Comparison of ENCODE assay signal across 8 cellular contexts in genomic region chr10:62803993-62804383, GRCh38. TPM values are rescaled to one million over a fixed set of nuclear protein-coding genes. Genes with fewer than 3 reads are reported as not detected.
A peak's percentile ranks its signal among the peaks of the same experiment; 100 is the strongest.
DNase-seq lines count a peak whose midpoint lies in the region; ATAC-seq and TF ChIP-seq lines count a peak whose summit lies in the region.

No MANE protein-coding gene starts in this region.

- H3K27ac ChIP-seq in angular gyrus (ENCODE audit: low read depth, low read length), result peak overlapping the region; percentile 97
- H3K27ac ChIP-seq in liver (ENCODE audit: low read depth in 1 of 2, low read length in 2 of 2), result peak overlapping the region; percentile 90 to 97
- peak overlapping the region; percentile 93 to 96 (median 94) for H3K27ac ChIP-seq in upper lobe of left lung

- no peaks in the 10 kb centered on the region for H3K9me3 ChIP-seq in BE2C
- no peaks in the 10 kb centered on the region for H3K9me3 ChIP-seq in liver (ENCODE audit: control insufficient read depth in 4 of 4, low read length in 3 of 4)
- H3K9me3 ChIP-seq in upper lobe of left lung, result no peaks in the 10 kb centered on the region

- no peak for TF ChIP-seq POLR2A in upper lobe of left lung (IDR thresholded peaks at IDR 0.05)

- ATAC-seq in HG02840 (IDR thresholded peaks at IDR 0.05; ENCODE audit: low FRiP score, unreplicated experiment) (peak; percentile 12), upper lobe of left lung (ENCODE audit: low FRiP score in 2 of 2) (no peak), omental fat pad (ENCODE audit: low FRiP score) (no peak)

- 33% methylated on average over 10 of the region's 10 CpGs for WGBS in liver
- WGBS in upper lobe of left lung, 2 donors, result 35 to 44% methylated on average over 5 to 10 of the region's 10 CpGs

- H3K27me3 ChIP-seq in BE2C, result peaks cover 14% of the 10 kb centered on the region
- H3K27me3 ChIP-seq in liver (ENCODE audit: control insufficient read depth in 4 of 4, insufficient read depth in 4 of 4, low read length in 3 of 4), result no peaks in the 10 kb centered on the region
- H3K27me3 ChIP-seq in upper lobe of left lung, result no peaks in the 10 kb centered on the region

- TF ChIP-seq CTCF in BE2C (IDR thresholded peaks at IDR 0.05; ENCODE audit: low read depth, low read length) (no peak), liver (IDR thresholded peaks at IDR 0.05; ENCODE audit: low read depth, low read length, missing input control) (no peak), upper lobe of left lung (IDR thresholded peaks at IDR 0.05) (no peak), omental fat pad (IDR thresholded peaks at IDR 0.05) (no peak)

- TF ChIP-seq RAD21 in liver (IDR thresholded peaks at IDR 0.05), result no peak

- H3K4me3 ChIP-seq in BE2C (ENCODE audit: low read depth, low read length), result peak overlapping the region; percentile 79
- H3K4me3 ChIP-seq in liver (ENCODE audit: low read depth in 1 of 3, low read length in 3 of 3), result peak overlapping the region; percentile 85 to 97 (median 95)
- H3K4me3 ChIP-seq in upper lobe of left lung, result peak overlapping the region; percentile 30 to 99 (median 88)

- H3K4me1 ChIP-seq in BE2C, result no peaks in the 10 kb centered on the region
- H3K4me1 ChIP-seq in liver (ENCODE audit: control insufficient read depth in 4 of 4, insufficient read depth in 4 of 4, low read length in 3 of 4), result peaks cover 9 to 29% (median 21%) of the 10 kb centered on the region in 4 donors
- peaks cover 21 to 41% (median 24%) of the 10 kb centered on the region in 4 donors for H3K4me1 ChIP-seq in upper lobe of left lung

- peaks cover 4% of the 10 kb centered on the region; the same call in 1 of the 2 replicates for H3K36me3 ChIP-seq in BE2C
- peaks cover 0 to 2% (median 0%) of the 10 kb centered on the region in 4 donors for H3K36me3 ChIP-seq in liver (ENCODE audit: control insufficient read depth in 4 of 4, insufficient read depth in 3 of 4, low read depth in 1 of 4, low read length in 3 of 4)
- peaks cover 0 to 5% (median 0%) of the 10 kb centered on the region in 4 donors for H3K36me3 ChIP-seq in upper lobe of left lung

- peak overlapping the region in 1 of 2 donors; percentile 59 for H3K9ac ChIP-seq in liver (ENCODE audit: low read depth in 1 of 2, low read length in 2 of 2)

- TF ChIP-seq EP300 in upper lobe of left lung (IDR thresholded peaks at IDR 0.05), result no peak

- no peak for DNase-seq in BE2C
- DNase-seq in upper lobe of left lung, result no peak
- no peak for DNase-seq in NCI-H2081 (lab: John Stamatoyannopoulos, UW)
- DNase-seq in omental fat pad (ENCODE audit: low spot score), result no peak
- DNase-seq in GF-D8 (lab: John Stamatoyannopoulos, UW), result no peak

TF ChIP-seq in liver, 16 proteins besides CTCF, POLR2A, EP300 and RAD21:
- TF ChIP-seq JUND (IDR thresholded peaks at IDR 0.05), result no peak
- TF ChIP-seq REST (IDR thresholded peaks at IDR 0.05), result no peak
TF ChIP-seq in liver: peak in this region for 0.

RNA-seq across cellular contexts. Expression of gene ADO, which starts 0.5 kb away (rescaled TPM):
- 57.7 TPM for polyA plus RNA-seq in BE2C (2012; ENCODE audit: insufficient read depth, insufficient read length, low read depth)
- total RNA-seq in liver (1 to 10 TPM; 6.7 TPM), upper lobe of left lung (10 to 100 TPM in 5 of 6 donors, 1 to 10 TPM in 1; 7.3 to 27.5 (median 19.2) TPM), omental fat pad (10 to 100 TPM; 16.6 to 28.5 (median 20.6) TPM)
- 1 to 10 TPM; 1.4 to 4.3 TPM for polyA plus RNA-seq in liver

RNA-seq across cellular contexts. Expression of gene EGR2, which starts 12.2 kb away (rescaled TPM):
- not detected for polyA plus RNA-seq in BE2C (2012; ENCODE audit: insufficient read depth, insufficient read length, low read depth)
- under 1 TPM; 0.17 to 0.19 TPM for total RNA-seq in liver
- polyA plus RNA-seq in liver, result under 1 TPM; 0.27 to 0.76 TPM
- 10 to 100 TPM in 2 of 6 donors, 1 to 10 TPM in 4; 3.5 to 50.9 (median 7.0) TPM for total RNA-seq in upper lobe of left lung
- 10 to 100 TPM in 1 of 4 donors, 1 to 10 TPM in 3; 5.0 to 11.6 (median 5.7) TPM for total RNA-seq in omental fat pad
